Comparison of ENCODE assay signal across 22 cellular contexts in genomic region chr5:37661227-37661920, GRCh38.
"Had no signal": no experiment of that assay in that cellular context is flagged by ENCODE, and none has a peak within 500 bp of the region (broad histone marks: within the 10 kb centered on the region; RNA-seq: fewer than 3 reads in every experiment).

No MANE protein-coding gene starts in this region.

- H3K4me3 ChIP-seq: right lobe of liver, testis, upper lobe of left lung had no signal

- H3K36me3 Mint-ChIP-seq: brain had no signal

- FAIRE-seq: frontal cortex, TTC549 had no signal

- DNase-seq: activated gamma-delta T cell treated with Interleukin-2 at 50 U/mL for 16 hours; activated T-cell treated with anti-CD3 and anti-CD28 coated beads, Interleukin-2, amount 50 U/mL, for 1 hour; aorta; effector CD8-positive, alpha-beta T cell; glutamatergic neuron; occipital lobe; posterior cingulate gyrus; right lobe of liver; stimulated activated CD4-positive, alpha-beta T cell treated with anti-CD3 and anti-CD28 coated beads, Interleukin-2, amount 100 ng/mL, for 48 hours; stimulated activated naive CD4-positive, alpha-beta T cell; T-cell; testis; upper lobe of left lung; WERI-Rb-1 had no signal

- H3K27me3 Mint-ChIP-seq: activated naive CD4-positive, alpha-beta T cell treated with anti-CD3 and anti-CD28 coated beads, Interleukin-2, amount 50 U/mL, for 24 hours; brain; dendritic cell treated with granulocyte-macrophage colony-stimulating factor and Interleukin-4, amounts not matched to agents 40 ng/mL and 50 ng/mL, for 4 days; memory B cell; T-cell had no signal

- H3K4me1 ChIP-seq: testis had no signal

- H3K27me3 ChIP-seq: right lobe of liver, testis, upper lobe of left lung had no signal

- H3K27ac ChIP-seq: right lobe of liver, testis, upper lobe of left lung, WERI-Rb-1 had no signal

- H3K9me3 ChIP-seq: right lobe of liver, testis, upper lobe of left lung had no signal

- H3K4me3 Mint-ChIP-seq: activated naive CD4-positive, alpha-beta T cell treated with anti-CD3 and anti-CD28 coated beads, Interleukin-2, amount 50 U/mL, for 24 hours; dendritic cell treated with granulocyte-macrophage colony-stimulating factor and Interleukin-4, amounts not matched to agents 40 ng/mL and 50 ng/mL, for 4 days; memory B cell; T-cell; T-helper 2 cell treated with Interferon-gamma antibody and Interleukin-4, amounts not matched to agents 5 μg/mL and 100 μg/mL, for 36 hours had no signal

- H3K27ac Mint-ChIP-seq: activated naive CD4-positive, alpha-beta T cell treated with anti-CD3 and anti-CD28 coated beads, Interleukin-2, amount 50 U/mL, for 24 hours; dendritic cell treated with granulocyte-macrophage colony-stimulating factor and Interleukin-4, amounts not matched to agents 40 ng/mL and 50 ng/mL, for 4 days; memory B cell; T-cell; T-helper 2 cell treated with Interferon-gamma antibody and Interleukin-4, amounts not matched to agents 5 μg/mL and 100 μg/mL, for 36 hours had no signal

- H3K9me3 Mint-ChIP-seq: activated naive CD4-positive, alpha-beta T cell treated with anti-CD3 and anti-CD28 coated beads, Interleukin-2, amount 50 U/mL, for 24 hours; brain; dendritic cell treated with granulocyte-macrophage colony-stimulating factor and Interleukin-4, amounts not matched to agents 40 ng/mL and 50 ng/mL, for 4 days; memory B cell; T-cell; T-helper 2 cell treated with Interferon-gamma antibody and Interleukin-4, amounts not matched to agents 5 μg/mL and 100 μg/mL, for 36 hours had no signal

- H3K36me3 ChIP-seq: right lobe of liver, upper lobe of left lung, WERI-Rb-1 had no signal

- ATAC-seq: esophagus mucosa, T-cell had no signal
